Comparison of ENCODE assay signal across 1 cellular context in genomic region chr5:126978258-126978657, GRCh38.
A peak's percentile ranks its signal among the peaks of the same experiment; 100 is the strongest.
TF ChIP-seq lines count a peak whose summit lies in the region.

No MANE protein-coding gene starts in this region.

TF ChIP-seq in K562, 482 proteins besides CTCF, POLR2A, EP300 and RAD21 (continued from another document):
- TF ChIP-seq, protein P1, sequence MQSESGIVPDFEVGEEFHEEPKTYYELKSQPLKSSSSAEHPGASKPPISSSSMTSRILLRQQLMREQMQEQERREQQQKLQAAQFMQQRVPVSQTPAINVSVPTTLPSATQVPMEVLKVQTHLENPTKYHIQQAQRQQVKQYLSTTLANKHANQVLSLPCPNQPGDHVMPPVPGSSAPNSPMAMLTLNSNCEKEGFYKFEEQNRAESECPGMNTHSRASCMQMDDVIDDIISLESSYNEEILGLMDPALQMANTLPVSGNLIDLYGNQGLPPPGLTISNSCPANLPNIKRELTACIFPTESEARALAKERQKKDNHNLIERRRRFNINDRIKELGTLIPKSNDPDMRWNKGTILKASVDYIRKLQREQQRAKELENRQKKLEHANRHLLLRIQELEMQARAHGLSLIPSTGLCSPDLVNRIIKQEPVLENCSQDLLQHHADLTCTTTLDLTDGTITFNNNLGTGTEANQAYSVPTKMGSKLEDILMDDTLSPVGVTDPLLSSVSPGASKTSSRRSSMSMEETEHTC (IDR thresholded peaks at IDR 0.05), result no peak
- no peak for TF ChIP-seq ILF3 (IDR thresholded peaks at IDR 0.05; ENCODE audit: borderline replicate concordance)
- peak; percentile 49 for TF ChIP-seq CBFA2T3 (IDR thresholded peaks at IDR 0.05)
- no peak for TF ChIP-seq PRPF4 (IDR thresholded peaks at IDR 0.05; ENCODE audit: insufficient read depth, low read depth, low read length, poor library complexity, severe bottlenecking)
- 0 out of 2 replicates have a peak, but pooled peaks have one; percentile 8 for TF ChIP-seq NR2C1 (IDR thresholded peaks at IDR 0.05)
- TF ChIP-seq NR2C1 (tag; IDR thresholded peaks at IDR 0.05), result no peak
- TF ChIP-seq RBBP5 (IDR thresholded peaks at IDR 0.05; ENCODE audit: borderline replicate concordance, insufficient read depth, low read length, poor library complexity, severe bottlenecking), result no peak
- 0 out of 2 replicates have a peak, but pooled peaks have one; percentile 34 for TF ChIP-seq ZNF766 (CRISPR knock-in tag; conservative IDR thresholded peaks at IDR 0.05)
- TF ChIP-seq, protein P2, sequence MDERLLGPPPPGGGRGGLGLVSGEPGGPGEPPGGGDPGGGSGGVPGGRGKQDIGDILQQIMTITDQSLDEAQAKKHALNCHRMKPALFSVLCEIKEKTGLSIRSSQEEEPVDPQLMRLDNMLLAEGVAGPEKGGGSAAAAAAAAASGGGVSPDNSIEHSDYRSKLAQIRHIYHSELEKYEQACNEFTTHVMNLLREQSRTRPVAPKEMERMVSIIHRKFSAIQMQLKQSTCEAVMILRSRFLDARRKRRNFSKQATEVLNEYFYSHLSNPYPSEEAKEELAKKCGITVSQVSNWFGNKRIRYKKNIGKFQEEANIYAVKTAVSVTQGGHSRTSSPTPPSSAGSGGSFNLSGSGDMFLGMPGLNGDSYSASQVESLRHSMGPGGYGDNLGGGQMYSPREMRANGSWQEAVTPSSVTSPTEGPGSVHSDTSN (CRISPR knock-in tag; IDR thresholded peaks at IDR 0.05; ENCODE audit: low read depth), result no peak
- TF ChIP-seq, protein P2 (tag; conservative IDR thresholded peaks at IDR 0.05; ENCODE audit: low read depth), result peak; percentile 48
- TF ChIP-seq ZEB2 (IDR thresholded peaks at IDR 0.05), result 0 out of 2 replicates have a peak, but pooled peaks have one; percentile 25
- no peak for TF ChIP-seq HDAC2 (IDR thresholded peaks at IDR 0.05)
- no peak for TF ChIP-seq ZNF57 (CRISPR knock-in tag; IDR thresholded peaks at IDR 0.05)
- no peak for TF ChIP-seq MLX (CRISPR knock-in tag; conservative IDR thresholded peaks at IDR 0.05)
- no peak for TF ChIP-seq TCF7L2 (IDR thresholded peaks at IDR 0.05; ENCODE audit: low read depth, low read length)
- peak; percentile 59 for TF ChIP-seq MEIS2 (IDR thresholded peaks at IDR 0.05; ENCODE audit: partially characterized antibody)
- no peak for TF ChIP-seq ZNF263 (CRISPR knock-in tag; IDR thresholded peaks at IDR 0.05; ENCODE audit: borderline replicate concordance)
- no peak for TF ChIP-seq ZNF121 (CRISPR knock-in tag; conservative IDR thresholded peaks at IDR 0.05)
- no peak for TF ChIP-seq ELF2 (CRISPR knock-in tag; IDR thresholded peaks at IDR 0.05)
- no peak for TF ChIP-seq ETS2 (tag; IDR thresholded peaks at IDR 0.05; ENCODE audit: borderline replicate concordance, poor library complexity, severe bottlenecking)
- 0 out of 2 replicates have a peak, but pooled peaks have one; percentile 10 for TF ChIP-seq CTBP1 (IDR thresholded peaks at IDR 0.05; ENCODE audit: borderline replicate concordance)
- TF ChIP-seq NR2C2 (CRISPR knock-in tag; IDR thresholded peaks at IDR 0.05), result no peak
- peak; percentile 29; the same call in 1 of the 2 replicates for TF ChIP-seq NR2C2 (tag; IDR thresholded peaks at IDR 0.05)
- TF ChIP-seq, protein P3, sequence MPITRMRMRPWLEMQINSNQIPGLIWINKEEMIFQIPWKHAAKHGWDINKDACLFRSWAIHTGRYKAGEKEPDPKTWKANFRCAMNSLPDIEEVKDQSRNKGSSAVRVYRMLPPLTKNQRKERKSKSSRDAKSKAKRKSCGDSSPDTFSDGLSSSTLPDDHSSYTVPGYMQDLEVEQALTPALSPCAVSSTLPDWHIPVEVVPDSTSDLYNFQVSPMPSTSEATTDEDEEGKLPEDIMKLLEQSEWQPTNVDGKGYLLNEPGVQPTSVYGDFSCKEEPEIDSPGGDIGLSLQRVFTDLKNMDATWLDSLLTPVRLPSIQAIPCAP (CRISPR knock-in tag; IDR thresholded peaks at IDR 0.05; ENCODE audit: borderline replicate concordance), result no peak
- 0 out of 2 replicates have a peak, but pooled peaks have one; percentile 50 for TF ChIP-seq ZNF668 (CRISPR knock-in tag; IDR thresholded peaks at IDR 0.05)
- TF ChIP-seq CCNT2 (IDR thresholded peaks at IDR 0.05; ENCODE audit: borderline replicate concordance, extremely low read depth, insufficient read length, low read depth, low read length), result no peak
- TF ChIP-seq RCOR1 (IDR thresholded peaks at IDR 0.05; ENCODE audit: borderline replicate concordance in 1 of 2, low read depth in 2 of 2, low read length in 2 of 2), result peak in 1 of 2 experiments; percentile 24; a peak in 2 of 4 replicates
- peak; percentile 8; the same call in 1 of the 2 replicates for TF ChIP-seq ZNF592 (IDR thresholded peaks at IDR 0.05)
- no peak for TF ChIP-seq ZNF3 (CRISPR knock-in tag; IDR thresholded peaks at IDR 0.05)
- TF ChIP-seq SMARCC2 (IDR thresholded peaks at IDR 0.05; ENCODE audit: low read depth), result peak; percentile 28; the same call in 1 of the 2 replicates
